10 cellular contexts compared by ENCODE assay signal in genomic region chr7:99562114-99562784, GRCh38. TPM values are rescaled to one million over a fixed set of nuclear protein-coding genes. Genes with fewer than 3 reads are reported as not detected.
DNase-seq lines count a peak whose midpoint lies in the region; ATAC-seq lines count a peak whose summit lies in the region.
"Had no signal": no experiment of that assay in that cellular context is flagged by ENCODE, and none has a peak within 500 bp of the region (broad histone marks: within the 10 kb centered on the region; RNA-seq: fewer than 3 reads in every experiment).

No MANE protein-coding gene starts in this region.

- WGBS in HUES64: 88% methylated on average over 8 of the region's 9 CpGs

- POLR2A ChIA-PET in activated naive CD8-positive, alpha-beta T cell treated with anti-CD3 and anti-CD28 coated beads, Interleukin-2, amount 10 ng/mL, durations not matched to agents 7 days and 5 days (lab: Charles Lee): no interaction called here

- peak overlapping the region; percentile 31 for H3K4me3 ChIP-seq in ACC112 (ENCODE audit: low read depth, low read length)
- no peak overlapping the region for H3K4me3 ChIP-seq in HUES64 (ENCODE audit: low read length)
- H3K4me3 ChIP-seq in mucosa of stomach (ENCODE audit: low read length): no peak overlapping the region
- H3K4me3 ChIP-seq: BLaER1 had no signal

- H3K4me1 Mint-ChIP-seq in activated naive CD8-positive, alpha-beta T cell treated with anti-CD3 and anti-CD28 coated beads, Interleukin-2, amount 10 ng/mL, durations not matched to agents 7 days and 5 days: peaks cover 38% of the 10 kb centered on the region

- H3K9ac ChIP-seq in HUES64 (ENCODE audit: low read depth, low read length) (peak overlapping the region; percentile 7; the same call in 1 of the 2 replicates), mucosa of stomach (ENCODE audit: low read length) (peak overlapping the region; percentile 8)
- H3K9ac ChIP-seq: BLaER1 had no signal

- no peaks in the 10 kb centered on the region for H3K9me3 Mint-ChIP-seq in activated naive CD8-positive, alpha-beta T cell treated with anti-CD3 and anti-CD28 coated beads, Interleukin-2, amount 10 ng/mL, durations not matched to agents 7 days and 5 days

- no peak for DNase-seq in activated naive CD8-positive, alpha-beta T cell treated with anti-CD3 and anti-CD28 coated beads, Interleukin-2, amount 10 ng/mL, durations not matched to agents 7 days and 5 days
- DNase-seq in NCI-H187 (lab: John Stamatoyannopoulos, UW) (no peak), medulla oblongata (ENCODE audit: extremely low spot score) (no peak)
- DNase-seq: T-helper 9 cell had no signal

- ATAC-seq in activated naive CD8-positive, alpha-beta T cell treated with anti-CD3 and anti-CD28 coated beads, Interleukin-2, amount 10 ng/mL, durations not matched to agents 7 days and 5 days (ENCODE audit: low read depth): no peak
- ATAC-seq in HG03108 (IDR thresholded peaks at IDR 0.05; ENCODE audit: unreplicated experiment) (no peak), HG02571 (IDR thresholded peaks at IDR 0.05; ENCODE audit: unreplicated experiment) (no peak)

- peak overlapping the region; percentile 89 for H3K27ac ChIP-seq in ACC112 (ENCODE audit: low read depth, low read length)
- H3K27ac ChIP-seq in HUES64 (ENCODE audit: low read depth, low read length): peak overlapping the region; percentile 1; the same call in 1 of the 2 replicates
- H3K27ac ChIP-seq: BLaER1 had no signal

- H3K9me3 ChIP-seq in HUES64 (ENCODE audit: insufficient read depth, low read depth, low read length) (no peaks in the 10 kb centered on the region), mucosa of stomach (ENCODE audit: control insufficient read depth, low read length) (no peaks in the 10 kb centered on the region)
- H3K9me3 ChIP-seq: BLaER1 had no signal

- H3K36me3 ChIP-seq in ACC112 (ENCODE audit: insufficient read depth, low read length) (peaks cover 46% of the 10 kb centered on the region), HUES64 (ENCODE audit: insufficient read depth, low read length) (peaks cover 64% of the 10 kb centered on the region), mucosa of stomach (ENCODE audit: control insufficient read depth, insufficient read depth, low read length) (peaks cover 13% of the 10 kb centered on the region)

- peaks cover 75% of the 10 kb centered on the region for H3K79me2 ChIP-seq in ACC112 (ENCODE audit: control insufficient read depth, insufficient read depth, low read length, unreplicated experiment)

- peak overlapping the region; percentile 56 for H3K27ac Mint-ChIP-seq in activated naive CD8-positive, alpha-beta T cell treated with anti-CD3 and anti-CD28 coated beads, Interleukin-2, amount 10 ng/mL, durations not matched to agents 7 days and 5 days

- H2AFZ ChIP-seq in ACC112 (ENCODE audit: low read length, unreplicated experiment): no peak overlapping the region

- peaks cover 46% of the 10 kb centered on the region for H3K4me1 ChIP-seq in ACC112 (ENCODE audit: control insufficient read depth, insufficient read depth, low read length, unreplicated experiment)
- peaks cover 3% of the 10 kb centered on the region; the same call in 1 of the 2 replicates for H3K4me1 ChIP-seq in HUES64 (ENCODE audit: insufficient read depth, low read length)
- H3K4me1 ChIP-seq in mucosa of stomach (ENCODE audit: control insufficient read depth, insufficient read depth, low read length): peaks cover 14% of the 10 kb centered on the region

- H3K36me3 Mint-ChIP-seq in activated naive CD8-positive, alpha-beta T cell treated with anti-CD3 and anti-CD28 coated beads, Interleukin-2, amount 10 ng/mL, durations not matched to agents 7 days and 5 days: peaks cover 44% of the 10 kb centered on the region

- H3K4me3 Mint-ChIP-seq in activated naive CD8-positive, alpha-beta T cell treated with anti-CD3 and anti-CD28 coated beads, Interleukin-2, amount 10 ng/mL, durations not matched to agents 7 days and 5 days: peak overlapping the region; percentile 7

- no peaks in the 10 kb centered on the region for H3K27me3 ChIP-seq in ACC112 (ENCODE audit: insufficient read depth, low read length)
- H3K27me3 ChIP-seq in HUES64 (ENCODE audit: insufficient read depth, low read length): no peaks in the 10 kb centered on the region
- H3K27me3 ChIP-seq in mucosa of stomach (ENCODE audit: control insufficient read depth, insufficient read depth, low read length): no peaks in the 10 kb centered on the region
- H3K27me3 ChIP-seq: BLaER1 had no signal

- no peaks in the 10 kb centered on the region for H3K27me3 Mint-ChIP-seq in activated naive CD8-positive, alpha-beta T cell treated with anti-CD3 and anti-CD28 coated beads, Interleukin-2, amount 10 ng/mL, durations not matched to agents 7 days and 5 days

RNA-seq across cellular contexts. Expression of gene ZNF655, which starts 3.8 kb away (rescaled TPM):
- polyA plus RNA-seq in HUES64 (2013, experiment 1 of 2): 35.0 TPM
- 34.2 TPM for polyA plus RNA-seq in HUES64 (2013, experiment 2 of 2)
- 100 to 1,000 TPM; 133 to 134 TPM for total RNA-seq in activated naive CD8-positive, alpha-beta T cell treated with anti-CD3 and anti-CD28 coated beads, Interleukin-2, amount 10 ng/mL, durations not matched to agents 7 days and 5 days

RNA-seq across cellular contexts. Expression of gene FAM200A, which starts 10.3 kb away (rescaled TPM):
- 8.4 TPM for polyA plus RNA-seq in HUES64 (2013, experiment 1 of 2)
- polyA plus RNA-seq in HUES64 (2013, experiment 2 of 2): 10.3 TPM
- total RNA-seq in activated naive CD8-positive, alpha-beta T cell treated with anti-CD3 and anti-CD28 coated beads, Interleukin-2, amount 10 ng/mL, durations not matched to agents 7 days and 5 days: 1 to 10 TPM; 6.9 to 7.3 TPM

RNA-seq across cellular contexts. Expression of gene TMEM225B, which starts 35.8 kb away (rescaled TPM):
- polyA plus RNA-seq in HUES64 (2013, experiment 1 of 2): not detected
- polyA plus RNA-seq in HUES64 (2013, experiment 2 of 2): 0.32 TPM
- 1 to 10 TPM; 1.2 to 2.3 TPM for total RNA-seq in activated naive CD8-positive, alpha-beta T cell treated with anti-CD3 and anti-CD28 coated beads, Interleukin-2, amount 10 ng/mL, durations not matched to agents 7 days and 5 days

RNA-seq across cellular contexts. Expression of gene ZSCAN25, which starts 54.5 kb away (rescaled TPM):
- 8.9 TPM for polyA plus RNA-seq in HUES64 (2013, experiment 1 of 2)
- 9.2 TPM for polyA plus RNA-seq in HUES64 (2013, experiment 2 of 2)
- 10 to 100 TPM; 35.5 to 42.5 TPM for total RNA-seq in activated naive CD8-positive, alpha-beta T cell treated with anti-CD3 and anti-CD28 coated beads, Interleukin-2, amount 10 ng/mL, durations not matched to agents 7 days and 5 days

RNA-seq across cellular contexts. Expression of gene ZKSCAN5, which starts 57.8 kb away (rescaled TPM):
- 12.6 TPM for polyA plus RNA-seq in HUES64 (2013, experiment 1 of 2)
- polyA plus RNA-seq in HUES64 (2013, experiment 2 of 2): 13.8 TPM
- 10 to 100 TPM; 12.7 to 13.5 TPM for total RNA-seq in activated naive CD8-positive, alpha-beta T cell treated with anti-CD3 and anti-CD28 coated beads, Interleukin-2, amount 10 ng/mL, durations not matched to agents 7 days and 5 days
